Comparison of ENCODE assay signal across 8 cellular contexts in genomic region chr10:14185501-14186045, GRCh38.
DNase-seq lines count a peak whose midpoint lies in the region; ATAC-seq and TF ChIP-seq lines count a peak whose summit lies in the region.

No MANE protein-coding gene starts in this region.

- H3K4me3 ChIP-seq in OCI-LY1 (ENCODE audit: low read depth, low read length, poor library complexity, severe bottlenecking) (peak overlapping the region; percentile 28), left lung (no peak overlapping the region), sigmoid colon (no peak overlapping the region), tibial nerve (no peak overlapping the region)

- peak overlapping the region; percentile 54 for H3K4me2 ChIP-seq in OCI-LY1 (ENCODE audit: low read length)

- intact Hi-C loops in left lung (cut with DNase I): no loop called here
- intact Hi-C loops in sigmoid colon (cut with DNase I): no loop called here

- H3K4me1 ChIP-seq in OCI-LY1 (ENCODE audit: insufficient read depth, low read length, severe bottlenecking) (peaks cover 26% of the 10 kb centered on the region), left lung (no peaks in the 10 kb centered on the region), sigmoid colon (no peaks in the 10 kb centered on the region), tibial nerve (no peaks in the 10 kb centered on the region)

- no peak overlapping the region for H3K9ac ChIP-seq in OCI-LY1 (ENCODE audit: low read length)

- no peaks in the 10 kb centered on the region for H3K9me3 ChIP-seq in OCI-LY1 (ENCODE audit: low read length)
- H3K9me3 ChIP-seq in left lung: no peaks in the 10 kb centered on the region
- H3K9me3 ChIP-seq in sigmoid colon: no peaks in the 10 kb centered on the region
- no peaks in the 10 kb centered on the region for H3K9me3 ChIP-seq in tibial nerve

- peak overlapping the region; percentile 15; the same call in 1 of the 2 replicates for H3K27ac ChIP-seq in C4-2B
- peak overlapping the region; percentile 83 for H3K27ac ChIP-seq in OCI-LY1 (ENCODE audit: low read depth, low read length, poor library complexity, severe bottlenecking)
- no peak overlapping the region for H3K27ac ChIP-seq in left lung
- no peak overlapping the region for H3K27ac ChIP-seq in sigmoid colon
- H3K27ac ChIP-seq in tibial nerve: no peak overlapping the region

- no peaks in the 10 kb centered on the region for H3K79me2 ChIP-seq in OCI-LY1 (ENCODE audit: insufficient read depth, low read length)

- WGBS in sigmoid colon, 2 donors: 57% methylated on average over 5 of the region's 5 CpGs
- 66 to 72% methylated on average over 5 of the region's 5 CpGs for WGBS in tibial nerve, 2 donors

- H3K9me2 ChIP-seq in OCI-LY1 (ENCODE audit: low read depth, low read length): no peaks in the 10 kb centered on the region

- peak; percentile 62 for DNase-seq in activated naive CD4-positive, alpha-beta T cell treated with anti-CD3 and anti-CD28 coated beads, Interleukin-2, amount 50 U/mL, for 16 hours
- no peak for DNase-seq in left lung
- DNase-seq in sigmoid colon: no peak
- DNase-seq in tibial nerve (ENCODE audit: low spot score in 2 of 2): no peak

- TF ChIP-seq POLR2A in GM19193 (IDR thresholded peaks at IDR 0.05; ENCODE audit: extremely low read depth, insufficient read depth, insufficient read length) (peak; percentile 98), sigmoid colon (IDR thresholded peaks at IDR 0.05) (no peak), tibial nerve (IDR thresholded peaks at IDR 0.05) (no peak)

- H3K27me3 ChIP-seq in OCI-LY1 (ENCODE audit: insufficient read depth, low read length) (no peaks in the 10 kb centered on the region), left lung (peaks cover 13 to 32% of the 10 kb centered on the region in 2 donors), sigmoid colon (peaks cover 0 to 22% (median 0%) of the 10 kb centered on the region in 3 donors), tibial nerve (peaks cover 0 to 21% of the 10 kb centered on the region in 2 donors)

- no peak overlapping the region for H2AFZ ChIP-seq in OCI-LY1 (ENCODE audit: low read length)

- TF ChIP-seq CTCF in C4-2B (conservative IDR thresholded peaks at IDR 0.05) (no peak), OCI-LY1 (IDR thresholded peaks at IDR 0.05; ENCODE audit: low read length) (0 out of 2 replicates have a peak, but pooled peaks have one; percentile 12), left lung (IDR thresholded peaks at IDR 0.05) (no peak), sigmoid colon (IDR thresholded peaks at IDR 0.05) (no peak), tibial nerve (IDR thresholded peaks at IDR 0.05) (no peak)

- H3K36me3 ChIP-seq in OCI-LY1 (ENCODE audit: insufficient read depth, low read length): no peaks in the 10 kb centered on the region
- no peaks in the 10 kb centered on the region for H3K36me3 ChIP-seq in left lung
- H3K36me3 ChIP-seq in sigmoid colon: no peaks in the 10 kb centered on the region
- no peaks in the 10 kb centered on the region for H3K36me3 ChIP-seq in tibial nerve

- no peak for TF ChIP-seq EP300 in sigmoid colon (IDR thresholded peaks at IDR 0.05)
- no peak for TF ChIP-seq EP300 in tibial nerve (IDR thresholded peaks at IDR 0.05)

- no peaks in the 10 kb centered on the region for H3F3A ChIP-seq in OCI-LY1 (ENCODE audit: insufficient read depth, low read length)

- ATAC-seq in HG03108 (IDR thresholded peaks at IDR 0.05; ENCODE audit: unreplicated experiment) (peak; percentile 79), left lung (peak; percentile 35)

- H4K20me1 ChIP-seq in OCI-LY1 (ENCODE audit: insufficient read depth, low read length): no peaks in the 10 kb centered on the region

Comparison
In these comparisons a context has a peak if more than half of its experiments do, and no peak if none do; other contexts are left out.
1. H3K27ac ChIP-seq: peak in C4-2B (single experiment) and OCI-LY1 (single experiment); none in left lung (0 of 2), sigmoid colon (0 of 4) and tibial nerve (0 of 4).